In genomic region chr11:66975403-66976047, GRCh38 we compare ENCODE assay signal across 12 cellular contexts. TPM values are rescaled to one million over a fixed set of nuclear protein-coding genes. Genes with fewer than 3 reads are reported as not detected.
DNase-seq lines count a peak whose midpoint lies in the region; ATAC-seq and TF ChIP-seq lines count a peak whose summit lies in the region.
"Had no signal": no experiment of that assay in that cellular context is flagged by ENCODE, and none has a peak within 500 bp of the region (broad histone marks: within the 10 kb centered on the region; RNA-seq: fewer than 3 reads in every experiment).

No MANE protein-coding gene starts in this region.

- POLR2A ChIA-PET in HCT116 (lab: Charles Lee): no interaction called here
- POLR2A ChIA-PET in RWPE1 (lab: Yijun Ruan, JAX; ENCODE audit: low non-redundant PET): interaction anchor here (0.5 kb wide), 1 partner anchor 120 kb away, joined by 3 read pairs; no protein-coding TSS in a partner anchor

- peak; percentile 10 for ATAC-seq in HCT116

- H3K79me2 ChIP-seq in HCT116 (ENCODE audit: insufficient read depth, low read length) (no peaks in the 10 kb centered on the region), osteoblast (ENCODE audit: insufficient read depth, low read length) (no peaks in the 10 kb centered on the region)

- H3K27me3 Mint-ChIP-seq in endodermal cell (ENCODE audit: insufficient read depth): peaks cover 4% of the 10 kb centered on the region

- no peaks in the 10 kb centered on the region for H3K9me2 ChIP-seq in HCT116 (ENCODE audit: insufficient read depth)

- no peak for DNase-seq in HCT116 (ENCODE audit: low read depth, low spot score)
- no peak for DNase-seq in RWPE1 (ENCODE audit: low spot score)
- DNase-seq in endodermal cell: no peak
- DNase-seq in osteoblast (ENCODE audit: insufficient read length, low spot score, missing footprints): peak; percentile 18
- no peak for DNase-seq in SK-N-DZ (ENCODE audit: low spot score)
- DNase-seq in Ammon's horn (ENCODE audit: low spot score): no peak
- no peak for DNase-seq in COLO668 (lab: John Stamatoyannopoulos, UW; ENCODE audit: unreplicated experiment)
- DNase-seq: DMS153, HCEC 1CT, NCI-H1694 treated with DMSO at 0.1 percent for 48 hours, SIG-M5 had no signal

- no peaks in the 10 kb centered on the region for H4K20me1 ChIP-seq in HCT116 (ENCODE audit: insufficient read depth)
- H4K20me1 ChIP-seq in osteoblast (ENCODE audit: insufficient read depth, low read length): no peaks in the 10 kb centered on the region

- H3K36me3 ChIP-seq in HCT116 (ENCODE audit: control insufficient read depth in 1 of 2, insufficient read depth in 2 of 2, low read length in 2 of 2) (no peaks in the 10 kb centered on the region), endodermal cell (ENCODE audit: control insufficient read depth, insufficient read depth, low read length) (no peaks in the 10 kb centered on the region), osteoblast (ENCODE audit: insufficient read depth, low read length) (no peaks in the 10 kb centered on the region)

- H3K9me3 ChIP-seq in HCT116 (ENCODE audit: control insufficient read depth in 1 of 2, insufficient read depth in 1 of 2, low read depth in 1 of 2, low read length in 2 of 2) (no peaks in the 10 kb centered on the region), endodermal cell (ENCODE audit: control insufficient read depth, low read length) (peaks cover 16% of the 10 kb centered on the region), osteoblast (ENCODE audit: low read depth, low read length) (peaks cover 4% of the 10 kb centered on the region)

- intact Hi-C loops in HCT116 (cut with micrococcal nuclease): loop anchor here (5.0 kb wide), 1 partner anchor 133 kb away; the partner anchor contains the start of gene RCE1

- no peaks in the 10 kb centered on the region for H3K27me3 ChIP-seq in HCT116 (ENCODE audit: insufficient read depth, low read length)
- H3K27me3 ChIP-seq in endodermal cell (ENCODE audit: control insufficient read depth, insufficient read depth, low read length, poor library complexity, severe bottlenecking): no peaks in the 10 kb centered on the region
- H3K27me3 ChIP-seq in osteoblast (ENCODE audit: insufficient read depth, low read length): no peaks in the 10 kb centered on the region

- no peak overlapping the region for H2AFZ ChIP-seq in HCT116 (ENCODE audit: low read depth, low read length, poor library complexity, severe bottlenecking)
- H2AFZ ChIP-seq in osteoblast (ENCODE audit: low read length): no peak overlapping the region

- H3K4me3 Mint-ChIP-seq in endodermal cell: no peak overlapping the region

- RAD21 ChIA-PET in HCT116 (lab: Charles Lee; ENCODE audit: low non-redundant PET in 1 of 2, low total read pairs in 2 of 2, uncharacterized antibody in 2 of 2, unreplicated experiment in 2 of 2): interaction anchor here (0.7 to 1.6 kb wide), 5 partner anchors 12 to 95 kb away, joined by 3 to 6 read pairs (median 4); no protein-coding TSS in a partner anchor

- BruUV-seq in HCT116 (replicated peaks; lab: Mats Ljungman, UMichigan): no TSS peak

- H3K4me3 ChIP-seq in HCT116 (replicated peaks in 1 of 2; ENCODE audit: low read depth in 1 of 2, low read length in 2 of 2) (no peak overlapping the region), endodermal cell (ENCODE audit: low read length) (no peak overlapping the region), osteoblast (ENCODE audit: insufficient read depth, low read length) (no peak overlapping the region)

- H3K4me1 Mint-ChIP-seq in endodermal cell: no peaks in the 10 kb centered on the region

- no peak overlapping the region for H3K9ac ChIP-seq in HCT116 (ENCODE audit: low read length)
- no peak overlapping the region for H3K9ac ChIP-seq in endodermal cell (ENCODE audit: extremely low read depth, low read length, poor library complexity, severe bottlenecking)

- H3K4me1 ChIP-seq in HCT116 (ENCODE audit: control insufficient read depth in 1 of 2, insufficient read depth in 2 of 2, low read length in 2 of 2) (peaks cover 8 to 43% of the 10 kb centered on the region in 2 experiments), endodermal cell (ENCODE audit: control insufficient read depth, insufficient read depth, low read length) (no peaks in the 10 kb centered on the region), osteoblast (ENCODE audit: insufficient read depth, low read length) (peaks cover 15% of the 10 kb centered on the region)

- TF ChIP-seq RAD21 in HCT116 (IDR thresholded peaks at IDR 0.05; ENCODE audit: low read depth): no peak

- peak overlapping the region; percentile 26 for H3K27ac Mint-ChIP-seq in endodermal cell

- CTCF ChIA-PET in HCT116 (lab: Charles Lee): interaction anchor here (0.9 to 2.3 kb wide), 9 partner anchors 12 to 284 kb away, joined by 3 to 9 read pairs (median 5); partner anchors contain the start of gene RCE1
- CTCF ChIA-PET in RWPE1 (lab: Yijun Ruan, JAX): interaction anchor here (0.5 to 1.1 kb wide), 14 partner anchors 10 to 134 kb away, joined by 3 to 6 read pairs (median 4); no protein-coding TSS in a partner anchor

- peaks cover 17% of the 10 kb centered on the region for H3K9me3 Mint-ChIP-seq in endodermal cell

- H3K4me2 ChIP-seq in HCT116 (ENCODE audit: low read length) (peak overlapping the region; percentile 37; the same call in 1 of the 2 replicates), osteoblast (ENCODE audit: insufficient read depth, low read length) (no peak overlapping the region)

- no peak overlapping the region; the same call in 1 of the 2 replicates for H3K27ac ChIP-seq in HCT116 (ENCODE audit: low read depth, low read length)
- peak overlapping the region; percentile 98 for H3K27ac ChIP-seq in RWPE1
- no peak overlapping the region for H3K27ac ChIP-seq in endodermal cell (ENCODE audit: low read depth, low read length)
- H3K27ac ChIP-seq in osteoblast (ENCODE audit: low read depth, low read length): no peak overlapping the region

- 77 to 81% methylated on average over 10 to 11 of the region's 11 CpGs for WGBS in endodermal cell (ENCODE audit: insufficient coverage in 1 of 2, insufficient read length in 1 of 2), 2 experiments

- no peaks in the 10 kb centered on the region for H3K36me3 Mint-ChIP-seq in endodermal cell (ENCODE audit: low read depth)

- no peak for TF ChIP-seq CTCF in HCT116 (IDR thresholded peaks at IDR 0.05 in 2 of 3, conservative IDR thresholded peaks at IDR 0.05 in 1 of 3; ENCODE audit: borderline replicate concordance in 1 of 3, insufficient read depth in 1 of 3, low read depth in 2 of 3, low read length in 2 of 3)
- TF ChIP-seq CTCF in RWPE1 (conservative IDR thresholded peaks at IDR 0.05; ENCODE audit: low read depth): no peak
- no peak for TF ChIP-seq CTCF in endodermal cell (conservative IDR thresholded peaks at IDR 0.05)
- TF ChIP-seq CTCF in osteoblast (IDR thresholded peaks at IDR 0.05; ENCODE audit: extremely low read depth, low read depth, low read length): no peak

- TF ChIP-seq POLR2A in HCT116 (IDR thresholded peaks at IDR 0.05; ENCODE audit: borderline replicate concordance, extremely low read depth, insufficient read depth, insufficient read length): no peak

TF ChIP-seq in HCT116, 20 proteins besides CTCF, POLR2A, EP300 and RAD21:
- TF ChIP-seq MAX (IDR thresholded peaks at IDR 0.05) (no peak), CBX3 (IDR thresholded peaks at IDR 0.05; ENCODE audit: low read depth) (no peak), ATF3 (IDR thresholded peaks at IDR 0.05) (no peak), ZNF274 (IDR thresholded peaks at IDR 0.05; ENCODE audit: low read depth, low read length) (no peak), FOSL1 (IDR thresholded peaks at IDR 0.05; ENCODE audit: low read depth) (no peak), TCF7L2 (IDR thresholded peaks at IDR 0.05; ENCODE audit: borderline replicate concordance, extremely low read depth, insufficient read depth, insufficient read length) (no peak), EGR1 (IDR thresholded peaks at IDR 0.05; ENCODE audit: low read depth) (no peak), ELF1 (IDR thresholded peaks at IDR 0.05; ENCODE audit: borderline replicate concordance, low read depth) (no peak), SIN3A (IDR thresholded peaks at IDR 0.05; ENCODE audit: low read depth) (no peak)

RNA-seq across cellular contexts. Expression of gene C11orf86, which starts 0.4 kb away (rescaled TPM):
- 0.25 TPM for total RNA-seq in HCT116 (2021; ENCODE audit: unreplicated experiment)
- 0.25 and 0.50 TPM in 2 replicates for polyA plus RNA-seq in HCT116 (2012)
- total RNA-seq in endodermal cell: not detected
- polyA plus RNA-seq in endodermal cell (2013, experiment 1 of 2): not detected
- not detected for polyA plus RNA-seq in endodermal cell (2013, experiment 2 of 2)
- not detected in 2 replicates for total RNA-seq in osteoblast
- polyA plus RNA-seq in SK-N-DZ (2014; cell fraction: cytosol; rRNA removed): 0.57 TPM in 1 of 2 replicates, not detected in the other
- not detected in 2 replicates for polyA plus RNA-seq in SK-N-DZ (2014; cell fraction: nucleus; rRNA removed)
- total RNA-seq: HT1080 had no signal

RNA-seq across cellular contexts. Expression of gene PC, which starts 17.3 kb away (rescaled TPM):
- 24.1 TPM for total RNA-seq in HCT116 (2021; ENCODE audit: unreplicated experiment)
- polyA plus RNA-seq in HCT116 (2012): 23.7 and 26.8 TPM in 2 replicates
- total RNA-seq in endodermal cell: 10 to 100 TPM; 21.9 to 24.4 TPM
- 17.2 TPM for polyA plus RNA-seq in endodermal cell (2013, experiment 1 of 2)
- 14.6 TPM for polyA plus RNA-seq in endodermal cell (2013, experiment 2 of 2)
- total RNA-seq in osteoblast: 48.5 and 50.1 TPM in 2 replicates
- 20.3 and 23.9 TPM in 2 replicates for polyA plus RNA-seq in SK-N-DZ (2014; cell fraction: cytosol; rRNA removed)
- 39.3 and 44.0 TPM in 2 replicates for polyA plus RNA-seq in SK-N-DZ (2014; cell fraction: nucleus; rRNA removed)

RNA-seq across cellular contexts. Expression of gene SYT12, which starts 47.4 kb away (rescaled TPM):
- 4.3 TPM for total RNA-seq in HCT116 (2021; ENCODE audit: unreplicated experiment)
- 4.7 and 4.8 TPM in 2 replicates for polyA plus RNA-seq in HCT116 (2012)
- 1 to 10 TPM in 1 of 2 donors, under 1 TPM in 1; 0.91 to 1.1 TPM for total RNA-seq in endodermal cell
- polyA plus RNA-seq in endodermal cell (2013, experiment 1 of 2): 0.39 TPM
- polyA plus RNA-seq in endodermal cell (2013, experiment 2 of 2): 0.33 TPM
- 4.0 and 4.1 TPM in 2 replicates for total RNA-seq in osteoblast
- 0.24 TPM in 1 of 2 replicates, not detected in the other for polyA plus RNA-seq in SK-N-DZ (2014; cell fraction: cytosol; rRNA removed)
- polyA plus RNA-seq in SK-N-DZ (2014; cell fraction: nucleus; rRNA removed): 0.06 and 0.07 TPM in 2 replicates
